In genomic region chr17:9668532-9668931, GRCh38 we compare ENCODE assay signal across 20 cellular contexts. TPM values are rescaled to one million over a fixed set of nuclear protein-coding genes. Genes with fewer than 3 reads are reported as not detected.
A peak's percentile ranks its signal among the peaks of the same experiment; 100 is the strongest.
DNase-seq lines count a peak whose midpoint lies in the region; ATAC-seq and TF ChIP-seq lines count a peak whose summit lies in the region.
"Had no signal": no experiment of that assay in that cellular context is flagged by ENCODE, and none has a peak within 500 bp of the region (broad histone marks: within the 10 kb centered on the region; RNA-seq: fewer than 3 reads in every experiment).

No MANE protein-coding gene starts in this region.

- no peak for TF ChIP-seq CTCF in choroid plexus epithelial cell (conservative IDR thresholded peaks at IDR 0.05; ENCODE audit: low read depth, low read length)

- no peaks in the 10 kb centered on the region for H3K36me3 Mint-ChIP-seq in activated T-helper 1 cell treated with anti-CD3 and anti-CD28 coated beads, Interleukin-12 subunit alpha, Interleukin-12 subunit beta, Interleukin-2, Interleukin-4 antibody, amounts not matched to agents 30 ng/mL and 10 ng/mL and 1 ng/mL, durations not matched to agents 14 hours and 24 hours and 36 hours (ENCODE audit: low read depth)
- no peaks in the 10 kb centered on the region for H3K36me3 Mint-ChIP-seq in naive thymus-derived CD4-positive, alpha-beta T cell
- H3K36me3 Mint-ChIP-seq: activated naive CD4-positive, alpha-beta T cell treated with anti-CD3 and anti-CD28 coated beads, Interleukin-2, amount 10 ng/mL, durations not matched to agents 7 days and 5 days; CD4-positive, CD25-positive, alpha-beta regulatory T cell had no signal

- H3K36me3 ChIP-seq in naive thymus-derived CD4-positive, alpha-beta T cell (ENCODE audit: control insufficient read depth in 2 of 3, insufficient read depth in 3 of 3, low read length in 3 of 3), result no peaks in the 10 kb centered on the region
- H3K36me3 ChIP-seq: right atrium auricular region had no signal

- H3K9me3 ChIP-seq in naive thymus-derived CD4-positive, alpha-beta T cell (ENCODE audit: control insufficient read depth in 2 of 3, low read length in 3 of 3), result no peaks in the 10 kb centered on the region
- H3K9me3 ChIP-seq: right atrium auricular region had no signal

- CTCF ChIA-PET in naive thymus-derived CD4-positive, alpha-beta T cell (lab: Charles Lee), result no interaction called here

- POLR2A ChIA-PET in naive thymus-derived CD4-positive, alpha-beta T cell (lab: Charles Lee), result no interaction called here

- peaks cover 11% of the 10 kb centered on the region for H3K4me1 Mint-ChIP-seq in activated T-helper 1 cell treated with anti-CD3 and anti-CD28 coated beads, Interleukin-12 subunit alpha, Interleukin-12 subunit beta, Interleukin-2, Interleukin-4 antibody, amounts not matched to agents 30 ng/mL and 10 ng/mL and 1 ng/mL, durations not matched to agents 14 hours and 24 hours and 36 hours (ENCODE audit: low read depth)
- H3K4me1 Mint-ChIP-seq in naive thymus-derived CD4-positive, alpha-beta T cell, result peaks cover 0 to 13% (median 6%) of the 10 kb centered on the region in 7 donors
- H3K4me1 Mint-ChIP-seq: memory B cell had no signal

- DNase-seq in ELF-1 (ENCODE audit: low read depth, low spot score), result peak; percentile 30
- DNase-seq in NCI-H226, result peak; percentile 92
- peak; percentile 90 for DNase-seq in choroid plexus epithelial cell (ENCODE audit: low read depth)
- peak; percentile 65 for DNase-seq in non-pigmented ciliary epithelial cell (ENCODE audit: low read depth)
- DNase-seq in activated T-helper 1 cell treated with anti-CD3 and anti-CD28 coated beads, Interleukin-12 subunit alpha, Interleukin-12 subunit beta, Interleukin-2, Interleukin-4 antibody, amounts not matched to agents 30 ng/mL and 10 ng/mL and 1 ng/mL, durations not matched to agents 14 hours and 24 hours and 36 hours (ENCODE audit: low spot score), result no peak
- DNase-seq in naive thymus-derived CD4-positive, alpha-beta T cell, result no peak
- no peak for DNase-seq in hypothalamus (lab: John Stamatoyannopoulos, UW)
- DNase-seq in SKM-1 (lab: John Stamatoyannopoulos, UW; ENCODE audit: unreplicated experiment), result no peak
- DNase-seq: activated CD4-positive, CD25-positive, alpha-beta regulatory T cell; activated CD8-positive, alpha-beta memory T cell treated with anti-CD3 and anti-CD28 coated beads, Interleukin-2, amount 10 ng/mL, durations not matched to agents 7 days and 5 days; activated naive CD4-positive, alpha-beta T cell treated with anti-CD3 and anti-CD28 coated beads, Interleukin-2, amount 10 ng/mL, durations not matched to agents 7 days and 5 days; caudate nucleus; CD4-positive, CD25-positive, alpha-beta regulatory T cell; H7; IMR-90; NCI-H1092; T-helper 17 cell had no signal

- H3K4me3 ChIP-seq in choroid plexus epithelial cell (ENCODE audit: low read depth, low read length), result no peak overlapping the region
- H3K4me3 ChIP-seq in naive thymus-derived CD4-positive, alpha-beta T cell (ENCODE audit: low read length), result no peak overlapping the region
- H3K4me3 ChIP-seq: right atrium auricular region had no signal

- peaks cover 3% of the 10 kb centered on the region for H3K9me3 Mint-ChIP-seq in activated T-helper 1 cell treated with anti-CD3 and anti-CD28 coated beads, Interleukin-12 subunit alpha, Interleukin-12 subunit beta, Interleukin-2, Interleukin-4 antibody, amounts not matched to agents 30 ng/mL and 10 ng/mL and 1 ng/mL, durations not matched to agents 14 hours and 24 hours and 36 hours
- peaks cover 0 to 4% (median 0%) of the 10 kb centered on the region in 11 donors for H3K9me3 Mint-ChIP-seq in naive thymus-derived CD4-positive, alpha-beta T cell

- no peak overlapping the region for H3K4me3 Mint-ChIP-seq in activated T-helper 1 cell treated with anti-CD3 and anti-CD28 coated beads, Interleukin-12 subunit alpha, Interleukin-12 subunit beta, Interleukin-2, Interleukin-4 antibody, amounts not matched to agents 30 ng/mL and 10 ng/mL and 1 ng/mL, durations not matched to agents 14 hours and 24 hours and 36 hours
- H3K4me3 Mint-ChIP-seq in naive thymus-derived CD4-positive, alpha-beta T cell, result no peak overlapping the region
- H3K4me3 Mint-ChIP-seq: activated CD8-positive, alpha-beta memory T cell treated with anti-CD3 and anti-CD28 coated beads, Interleukin-2, amount 10 ng/mL, durations not matched to agents 7 days and 5 days; activated naive CD4-positive, alpha-beta T cell treated with anti-CD3 and anti-CD28 coated beads, Interleukin-2, amount 10 ng/mL, durations not matched to agents 7 days and 5 days; CD4-positive, CD25-positive, alpha-beta regulatory T cell; memory B cell; neural crest cell; T-helper 17 cell had no signal

- H3K4me1 ChIP-seq in naive thymus-derived CD4-positive, alpha-beta T cell (ENCODE audit: control insufficient read depth in 2 of 2, insufficient read depth in 2 of 2, low read length in 2 of 2), result peaks cover 0 to 3% of the 10 kb centered on the region in 2 donors
- H3K4me1 ChIP-seq: right atrium auricular region had no signal

- H3K27ac Mint-ChIP-seq in activated T-helper 1 cell treated with anti-CD3 and anti-CD28 coated beads, Interleukin-12 subunit alpha, Interleukin-12 subunit beta, Interleukin-2, Interleukin-4 antibody, amounts not matched to agents 30 ng/mL and 10 ng/mL and 1 ng/mL, durations not matched to agents 14 hours and 24 hours and 36 hours, result no peak overlapping the region
- no peak overlapping the region for H3K27ac Mint-ChIP-seq in naive thymus-derived CD4-positive, alpha-beta T cell
- H3K27ac Mint-ChIP-seq: activated CD8-positive, alpha-beta memory T cell treated with anti-CD3 and anti-CD28 coated beads, Interleukin-2, amount 10 ng/mL, durations not matched to agents 7 days and 5 days; activated naive CD4-positive, alpha-beta T cell treated with anti-CD3 and anti-CD28 coated beads, Interleukin-2, amount 10 ng/mL, durations not matched to agents 7 days and 5 days; CD4-positive, CD25-positive, alpha-beta regulatory T cell; memory B cell; T-helper 17 cell had no signal

- no peak for ATAC-seq in naive thymus-derived CD4-positive, alpha-beta T cell
- ATAC-seq: activated CD8-positive, alpha-beta memory T cell treated with anti-CD3 and anti-CD28 coated beads, Interleukin-2, amount 10 ng/mL, durations not matched to agents 7 days and 5 days; T-helper 17 cell had no signal

- intact Hi-C loops in activated T-helper 1 cell treated with anti-CD3 and anti-CD28 coated beads, Interleukin-12 subunit alpha, Interleukin-12 subunit beta, Interleukin-2, Interleukin-4 antibody, amounts not matched to agents 30 ng/mL and 10 ng/mL and 1 ng/mL, durations not matched to agents 14 hours and 24 hours and 36 hours (cut with micrococcal nuclease), result no loop called here
- intact Hi-C loops in naive thymus-derived CD4-positive, alpha-beta T cell (cut with micrococcal nuclease), result no loop called here

- peaks cover 12% of the 10 kb centered on the region for H3K27me3 Mint-ChIP-seq in activated T-helper 1 cell treated with anti-CD3 and anti-CD28 coated beads, Interleukin-12 subunit alpha, Interleukin-12 subunit beta, Interleukin-2, Interleukin-4 antibody, amounts not matched to agents 30 ng/mL and 10 ng/mL and 1 ng/mL, durations not matched to agents 14 hours and 24 hours and 36 hours (ENCODE audit: insufficient read depth)
- H3K27me3 Mint-ChIP-seq in naive thymus-derived CD4-positive, alpha-beta T cell, result peaks cover 8 to 35% (median 23%) of the 10 kb centered on the region in 5 donors

- no peak overlapping the region for H3K27ac ChIP-seq in naive thymus-derived CD4-positive, alpha-beta T cell (ENCODE audit: low read depth, low read length)
- H3K27ac ChIP-seq: right atrium auricular region had no signal

- H3K27me3 ChIP-seq in naive thymus-derived CD4-positive, alpha-beta T cell (ENCODE audit: control insufficient read depth in 2 of 2, insufficient read depth in 2 of 2, low read length in 2 of 2), result no peaks in the 10 kb centered on the region
- H3K27me3 ChIP-seq: right atrium auricular region had no signal

RNA-seq across cellular contexts. Expression of gene USP43, which starts 23.2 kb away (rescaled TPM):
- total RNA-seq in activated T-helper 1 cell treated with anti-CD3 and anti-CD28 coated beads, Interleukin-12 subunit alpha, Interleukin-12 subunit beta, Interleukin-2, Interleukin-4 antibody, amounts not matched to agents 30 ng/mL and 10 ng/mL and 1 ng/mL, durations not matched to agents 14 hours and 24 hours and 36 hours, result not detected in 2 replicates
- total RNA-seq in naive thymus-derived CD4-positive, alpha-beta T cell, result 1 to 10 TPM in 1 of 5 experiments, under 1 TPM in 1, not detected in 3; 0.27 to 1.0 TPM
- polyA plus RNA-seq in naive thymus-derived CD4-positive, alpha-beta T cell, result not detected
- total RNA-seq: CD4-positive, CD25-positive, alpha-beta regulatory T cell; IMR-90 had no signal
- polyA plus RNA-seq: CD4-positive, CD25-positive, alpha-beta regulatory T cell; IMR-90 had no signal

Comparison
In these comparisons a context has a peak if more than half of its experiments do, and no peak if none do; other contexts are left out.
1. DNase-seq: peak in ELF-1 (single experiment), NCI-H226 (single experiment), choroid plexus epithelial cell (single experiment) and non-pigmented ciliary epithelial cell (single experiment); none in activated T-helper 1 cell treated with anti-CD3 and anti-CD28 coated beads, Interleukin-12 subunit alpha, Interleukin-12 subunit beta, Interleukin-2, Interleukin-4 antibody, amounts not matched to agents 30 ng/mL and 10 ng/mL and 1 ng/mL, durations not matched to agents 14 hours and 24 hours and 36 hours (single experiment), naive thymus-derived CD4-positive, alpha-beta T cell (0 of 9), hypothalamus (0 of 51) and SKM-1 (single experiment).